Comparison of ENCODE assay signal across 19 cellular contexts in the genomic region with DNA sequence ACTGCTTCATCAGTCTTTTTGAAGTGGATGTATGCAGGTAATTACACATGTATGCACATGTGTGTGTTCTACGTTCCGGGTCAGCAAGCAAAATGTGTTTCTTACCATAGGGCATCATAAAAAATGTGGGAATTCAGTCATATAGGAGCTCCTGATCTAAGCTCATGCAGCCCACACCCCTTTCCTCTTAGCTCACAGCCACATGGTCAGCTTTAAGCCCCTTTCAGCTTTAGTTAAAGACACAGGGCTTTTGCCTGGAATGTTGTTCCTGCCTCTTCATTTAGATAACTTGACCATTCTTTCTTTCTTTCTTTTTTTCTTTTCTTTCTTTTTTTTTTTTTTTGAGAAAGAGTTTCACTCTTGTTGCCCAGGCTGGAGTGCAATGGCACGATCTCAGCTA.
DNase-seq lines count a peak whose midpoint lies in the region; ATAC-seq and TF ChIP-seq lines count a peak whose summit lies in the region.
"Had no signal": no experiment of that assay in that cellular context is flagged by ENCODE, and none has a peak within 500 bp of the region (broad histone marks: within the 10 kb centered on the region; RNA-seq: fewer than 3 reads in every experiment).

No MANE protein-coding gene starts in this region.

- DNase-seq in cardiac muscle cell (ENCODE audit: low read depth in 1 of 2, low spot score in 1 of 2) (no peak), cardiac septum (ENCODE audit: low spot score) (no peak), neural progenitor cell (ENCODE audit: low spot score) (peak; percentile 55), OCI-M1 (lab: John Stamatoyannopoulos, UW) (no peak), NCI-H187 treated with DMSO at 0.1 percent for 48 hours (lab: John Stamatoyannopoulos, UW) (no peak), T1000 (lab: John Stamatoyannopoulos, UW) (no peak)
- DNase-seq: AML-193; CD4-positive, alpha-beta T cell; DMS79 treated with DMSO at 0.1 percent for 48 hours; GF-D8; GOT3; H7; HFFc6 had no signal

- H3K27me3 ChIP-seq in cardiac muscle cell, result no peaks in the 10 kb centered on the region
- no peaks in the 10 kb centered on the region for H3K27me3 ChIP-seq in neural progenitor cell

- H3K36me3 Mint-ChIP-seq in dendritic cell treated with granulocyte-macrophage colony-stimulating factor and Interleukin-4, amounts not matched to agents 40 ng/mL and 50 ng/mL, for 4 days (ENCODE audit: low read depth), result no peaks in the 10 kb centered on the region
- no peaks in the 10 kb centered on the region for H3K36me3 Mint-ChIP-seq in neural progenitor cell

- H3K36me3 ChIP-seq in cardiac muscle cell (no peaks in the 10 kb centered on the region), neural progenitor cell (no peaks in the 10 kb centered on the region)

- TF ChIP-seq CTCF in cardiac muscle cell (IDR thresholded peaks at IDR 0.05; ENCODE audit: low read depth, low read length) (no peak), neural progenitor cell (IDR thresholded peaks at IDR 0.05) (no peak)

- H3K4me3 Mint-ChIP-seq in dendritic cell treated with granulocyte-macrophage colony-stimulating factor and Interleukin-4, amounts not matched to agents 40 ng/mL and 50 ng/mL, for 4 days, result no peak overlapping the region
- H3K4me3 Mint-ChIP-seq in neural progenitor cell, result no peak overlapping the region
- H3K4me3 Mint-ChIP-seq: CD4-positive, alpha-beta T cell; HFFc6 had no signal

- H3K79me2 ChIP-seq in neural progenitor cell (ENCODE audit: low read depth), result no peaks in the 10 kb centered on the region

- no peaks in the 10 kb centered on the region for H4K20me1 ChIP-seq in neural progenitor cell (ENCODE audit: low read depth)

- no peaks in the 10 kb centered on the region for H3K9me3 Mint-ChIP-seq in dendritic cell treated with granulocyte-macrophage colony-stimulating factor and Interleukin-4, amounts not matched to agents 40 ng/mL and 50 ng/mL, for 4 days
- no peaks in the 10 kb centered on the region for H3K9me3 Mint-ChIP-seq in neural progenitor cell
- H3K9me3 Mint-ChIP-seq: CD4-positive, alpha-beta T cell; HFFc6 had no signal

- H3K4me2 ChIP-seq in neural progenitor cell, result no peak overlapping the region
- H3K4me2 ChIP-seq: A549 had no signal

- H3K27ac ChIP-seq in cardiac muscle cell (peak overlapping the region; percentile 96), neural progenitor cell (no peak overlapping the region)
- H3K27ac ChIP-seq: 22Rv1, A549, C4-2B had no signal

- peaks cover 23% of the 10 kb centered on the region for H3K4me1 Mint-ChIP-seq in dendritic cell treated with granulocyte-macrophage colony-stimulating factor and Interleukin-4, amounts not matched to agents 40 ng/mL and 50 ng/mL, for 4 days (ENCODE audit: low read depth)
- H3K4me1 Mint-ChIP-seq in neural progenitor cell, result peaks cover 71% of the 10 kb centered on the region

- ATAC-seq in GM21717 (IDR thresholded peaks at IDR 0.05; ENCODE audit: unreplicated experiment), result no peak
- ATAC-seq: A549, HCT116 had no signal

- no peak overlapping the region for H3K4me3 ChIP-seq in cardiac muscle cell
- H3K4me3 ChIP-seq in neural progenitor cell, result no peak overlapping the region
- H3K4me3 ChIP-seq: A549 had no signal

- H3F3A ChIP-seq in neural progenitor cell (ENCODE audit: low read depth), result peaks cover 22% of the 10 kb centered on the region

- H3K27me3 Mint-ChIP-seq in dendritic cell treated with granulocyte-macrophage colony-stimulating factor and Interleukin-4, amounts not matched to agents 40 ng/mL and 50 ng/mL, for 4 days, result peaks cover 5% of the 10 kb centered on the region
- H3K27me3 Mint-ChIP-seq in neural progenitor cell (ENCODE audit: insufficient read depth, low read depth), result peaks cover 15% of the 10 kb centered on the region
- H3K27me3 Mint-ChIP-seq: CD4-positive, alpha-beta T cell had no signal

- no peaks in the 10 kb centered on the region for H3K9me3 ChIP-seq in cardiac muscle cell (ENCODE audit: low read depth)
- H3K9me3 ChIP-seq in neural progenitor cell (ENCODE audit: low read depth), result no peaks in the 10 kb centered on the region
- H3K9me3 ChIP-seq: A549 had no signal

- H2AFZ ChIP-seq in neural progenitor cell (replicated peaks), result no peak overlapping the region

- no peak overlapping the region for H3K9ac ChIP-seq in neural progenitor cell

- H3K27ac Mint-ChIP-seq in dendritic cell treated with granulocyte-macrophage colony-stimulating factor and Interleukin-4, amounts not matched to agents 40 ng/mL and 50 ng/mL, for 4 days, result peak overlapping the region; percentile 47
- peak overlapping the region; percentile 68 for H3K27ac Mint-ChIP-seq in neural progenitor cell
- H3K27ac Mint-ChIP-seq: CD4-positive, alpha-beta T cell; HFFc6 had no signal

- intact Hi-C loops in cardiac septum (cut with DNase I), result no loop called here
- intact Hi-C loops in dendritic cell treated with granulocyte-macrophage colony-stimulating factor and Interleukin-4, amounts not matched to agents 40 ng/mL and 50 ng/mL, for 4 days (cut with micrococcal nuclease), result no loop called here

- H3K4me1 ChIP-seq in cardiac muscle cell (ENCODE audit: low read depth) (peaks cover 58% of the 10 kb centered on the region), neural progenitor cell (peaks cover 50% of the 10 kb centered on the region)
- H3K4me1 ChIP-seq: A549 had no signal
